In genomic region chr1:46175243-46175642, GRCh38 we compare ENCODE assay signal across 1 cellular context.
TF ChIP-seq lines count a peak whose summit lies in the region.

No MANE protein-coding gene starts in this region.

TF ChIP-seq in H1, 55 proteins besides CTCF, POLR2A, EP300 and RAD21:
- TF ChIP-seq RBBP5 (IDR thresholded peaks at IDR 0.05; ENCODE audit: borderline replicate concordance, low read depth, low read length) (no peak), PHF8 (conservative IDR thresholded peaks at IDR 0.05; ENCODE audit: low read depth, low read length) (no peak), RFX5 (IDR thresholded peaks at IDR 0.05; ENCODE audit: borderline replicate concordance, low read depth, low read length) (no peak)
